10 cellular contexts compared by ENCODE assay signal in the genomic region with DNA sequence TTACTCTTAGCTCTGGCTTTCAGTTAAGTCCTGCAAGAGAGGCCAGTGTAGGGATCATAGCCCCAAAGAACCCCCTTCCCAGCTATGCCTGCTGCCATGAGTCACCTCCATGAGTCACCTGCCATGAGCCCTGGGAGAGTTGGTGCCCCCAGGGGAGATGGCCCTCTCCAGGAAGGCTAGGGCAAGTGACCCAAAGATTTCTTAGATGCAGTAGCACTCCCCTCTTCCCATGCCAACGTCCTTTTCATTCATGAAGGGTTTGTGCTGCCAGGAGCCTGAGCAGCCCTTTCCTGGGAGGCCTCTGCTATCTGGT.
DNase-seq lines count a peak whose midpoint lies in the region; ATAC-seq and TF ChIP-seq lines count a peak whose summit lies in the region.
"Had no signal": no experiment of that assay in that cellular context is flagged by ENCODE, and none has a peak within 500 bp of the region (broad histone marks: within the 10 kb centered on the region; RNA-seq: fewer than 3 reads in every experiment).

No MANE protein-coding gene starts in this region.

- H3K36me3 Mint-ChIP-seq in central memory CD8-positive, alpha-beta T cell (ENCODE audit: insufficient read depth): peaks cover 6% of the 10 kb centered on the region

- in situ Hi-C loops in HAP-1 (cut with MboI; ENCODE audit: low sequenced_read_pairs): no loop called here

- DNase-seq in Daoy (ENCODE audit: low read depth) (peak; percentile 96), M059J (ENCODE audit: low read depth) (peak; percentile 97), omental fat pad (ENCODE audit: low spot score) (no peak), HAP-1 (ENCODE audit: low spot score in 2 of 2) (no peak), NCI-H1436 treated with DMSO at 0.1 percent for 48 hours (lab: John Stamatoyannopoulos, UW) (no peak)
- DNase-seq in central memory CD8-positive, alpha-beta T cell (ENCODE audit: low spot score in 2 of 2): no peak
- DNase-seq: activated effector memory CD4-positive, alpha-beta T cell treated with anti-CD3 and anti-CD28 coated beads, Interleukin-2, amount 50 U/mL, for 16 hours had no signal

- H3K9me3 ChIP-seq in HAP-1: no peaks in the 10 kb centered on the region
- H3K9me3 ChIP-seq: ovary had no signal

- peaks cover 14% of the 10 kb centered on the region for H3K4me1 Mint-ChIP-seq in central memory CD8-positive, alpha-beta T cell

- no peak overlapping the region for H3K4me3 Mint-ChIP-seq in central memory CD8-positive, alpha-beta T cell

- no peaks in the 10 kb centered on the region for H3K27me3 ChIP-seq in HAP-1 (ENCODE audit: low read depth)
- H3K27me3 ChIP-seq: ovary had no signal

- TF ChIP-seq CTCF in omental fat pad (IDR thresholded peaks at IDR 0.05): no peak

- H3K27me3 Mint-ChIP-seq in central memory CD8-positive, alpha-beta T cell: no peaks in the 10 kb centered on the region

- H3K27ac Mint-ChIP-seq in central memory CD8-positive, alpha-beta T cell (ENCODE audit: low read depth): peak overlapping the region; percentile 53

- no peak for ATAC-seq in central memory CD8-positive, alpha-beta T cell (replicated peaks; ENCODE audit: extremely low read depth, poor library complexity, severe bottlenecking)
- ATAC-seq in omental fat pad (ENCODE audit: low FRiP score): peak; percentile 65
- ATAC-seq in GM18519 (IDR thresholded peaks at IDR 0.05; ENCODE audit: low FRiP score, unreplicated experiment): no peak
- no peak for ATAC-seq in GM21381 (IDR thresholded peaks at IDR 0.05; ENCODE audit: unreplicated experiment)

- no peaks in the 10 kb centered on the region for H3K36me3 ChIP-seq in HAP-1 (replicated peaks)
- H3K36me3 ChIP-seq: ovary had no signal

- H3K4me1 ChIP-seq in HAP-1: no peaks in the 10 kb centered on the region

- H3K9me3 Mint-ChIP-seq in central memory CD8-positive, alpha-beta T cell: no peaks in the 10 kb centered on the region

- H3K4me3 ChIP-seq in HAP-1: no peak overlapping the region
- H3K4me3 ChIP-seq: ovary had no signal

Comparison
In these comparisons a context has a peak if more than half of its experiments do, and no peak if none do; other contexts are left out.
1. DNase-seq: peak in Daoy (single experiment) and M059J (single experiment); none in central memory CD8-positive, alpha-beta T cell (0 of 2), omental fat pad (single experiment), HAP-1 (0 of 2) and NCI-H1436 treated with DMSO at 0.1 percent for 48 hours (single experiment).